In genomic region chr7:51244053-51244452, GRCh38 we compare ENCODE assay signal across 26 cellular contexts.
"Had no signal": no experiment of that assay in that cellular context is flagged by ENCODE, and none has a peak within 500 bp of the region (broad histone marks: within the 10 kb centered on the region; RNA-seq: fewer than 3 reads in every experiment).

No MANE protein-coding gene starts in this region.

- H3K4me3 ChIP-seq: coronary artery, esophagus squamous epithelium, heart right ventricle, lower lobe of right lung, prostate gland, right atrium auricular region, smooth muscle cell, testis, tibial artery had no signal

- H3K27me3 ChIP-seq: esophagus squamous epithelium, heart right ventricle, right atrium auricular region, testis, tibial artery had no signal

- H3K27ac ChIP-seq: coronary artery, esophagus squamous epithelium, heart right ventricle, lower lobe of right lung, parathyroid adenoma, prostate gland, right atrium auricular region, testis, tibial artery had no signal

- ATAC-seq: heart right ventricle; left colon; left ventricle myocardium superior; sciatic nerve; stimulated activated naive CD8-positive, alpha-beta T cell treated with anti-CD3 and anti-CD28 coated beads, Interleukin-15, amount 100 ng/mL, for 72 hours had no signal

- DNase-seq: dermis blood vessel endothelial cell; effector CD4-positive, alpha-beta T cell; esophagus squamous epithelium; foreskin melanocyte; glutamatergic neuron; heart right ventricle; hippocampal formation; kidney glomerular epithelial cell; left colon; left ventricle myocardium superior; lower lobe of right lung; natural killer cell; stimulated activated CD4-positive, alpha-beta T cell treated with anti-CD3 and anti-CD28 coated beads, Interleukin-12 subunit alpha, Interleukin-12 subunit beta, amount 100 ng/mL, for 4 hours; stimulated activated CD4-positive, alpha-beta T cell treated with anti-CD3 and anti-CD28 coated beads, Interleukin-1b, Interleukin-23, amount 100 ng/mL, for 48 hours; stimulated activated CD4-positive, alpha-beta T cell treated with anti-CD3 and anti-CD28 coated beads, Interleukin-4, amount 100 ng/mL, for 1 hour; stimulated activated CD8-positive, alpha-beta memory T cell treated with anti-CD3 and anti-CD28 coated beads, Interleukin-4, amount 100 ng/mL, for 48 hours; stimulated activated naive CD4-positive, alpha-beta T cell; stimulated activated naive CD8-positive, alpha-beta T cell treated with anti-CD3 and anti-CD28 coated beads, Interleukin-15, amount 100 ng/mL, for 72 hours; testis; tibial artery had no signal

- H3K9me3 ChIP-seq: esophagus squamous epithelium, heart right ventricle, lower lobe of right lung, prostate gland, right atrium auricular region, testis, tibial artery had no signal

- H3K36me3 ChIP-seq: esophagus squamous epithelium, heart right ventricle, lower lobe of right lung, prostate gland, right atrium auricular region, tibial artery had no signal

- H3K4me1 ChIP-seq: esophagus squamous epithelium, prostate gland, testis, tibial artery had no signal
